Comparison of ENCODE assay signal across 8 cellular contexts in the genomic region with DNA sequence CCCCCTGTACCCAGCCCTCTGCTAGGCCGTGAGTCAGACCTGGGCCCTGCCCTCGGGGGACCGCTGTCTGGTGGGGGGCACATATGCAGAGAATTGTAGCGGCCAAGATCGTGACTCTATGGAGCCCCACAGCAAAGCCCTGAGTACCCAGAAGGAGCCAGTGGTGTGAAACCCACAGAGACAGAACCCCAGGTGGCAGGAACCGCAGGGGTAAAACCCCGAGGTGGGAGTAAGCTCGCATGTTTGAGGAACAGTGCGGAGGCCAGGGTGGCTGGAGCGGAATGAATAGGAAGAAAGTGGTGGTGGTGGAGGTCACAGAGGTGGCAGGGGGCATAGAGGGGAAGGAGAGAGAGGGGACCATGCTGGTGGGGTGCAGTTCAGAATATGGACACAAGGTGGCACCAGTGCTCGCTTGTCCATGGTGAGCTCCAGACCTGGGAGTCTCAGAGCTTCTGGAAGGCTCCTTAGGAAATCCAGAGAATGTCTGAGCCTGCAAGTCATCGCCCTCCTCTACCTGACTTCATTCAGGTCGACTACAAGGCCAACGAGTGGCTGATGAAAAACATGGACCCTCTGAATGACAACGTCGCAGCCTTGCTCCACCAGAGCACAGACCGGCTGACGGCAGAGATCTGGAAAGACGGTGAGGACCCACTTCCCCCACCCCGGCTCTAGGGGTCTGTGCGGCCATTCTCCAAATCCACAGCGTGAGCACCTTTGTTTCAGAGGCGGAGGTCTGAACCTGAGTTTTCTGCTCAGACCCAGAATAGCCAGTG.
DNase-seq lines count a peak whose midpoint lies in the region; FAIRE-seq lines count a peak whose summit lies in the region.

No MANE protein-coding gene starts in this region.

- no peak for FAIRE-seq in HTR-8/SVneo (lab: Jason Lieb, UNC)

- H3K9ac ChIP-seq in BLaER1: no peak overlapping the region

- no peak overlapping the region for H3K27ac ChIP-seq in BLaER1

- DNase-seq in HTR-8/SVneo (ENCODE audit: insufficient read length, low spot score): peak; percentile 43
- peak; percentile 7 for DNase-seq in activated T-cell treated with anti-CD3 and anti-CD28 coated beads for 1 hour (ENCODE audit: low read depth)
- DNase-seq in head of caudate nucleus: peak in 29 of 42 donors; percentile 10 to 75 (median 41)
- peak in 2 of 3 experiments; percentile 8 to 25 for DNase-seq in stimulated activated CD4-positive, alpha-beta T cell treated with anti-CD3 and anti-CD28 coated beads, TNF-alpha, amount 100 ng/mL, for 24 hours (ENCODE audit: low read depth in 3 of 3)
- no peak for DNase-seq in NCI-H146 (lab: John Stamatoyannopoulos, UW)
- no peak for DNase-seq in MV-4-11 (lab: John Stamatoyannopoulos, UW)
- no peak for DNase-seq in NCI-H510A (lab: John Stamatoyannopoulos, UW)

- H4K20me1 ChIP-seq in BLaER1: no peaks in the 10 kb centered on the region

- no peaks in the 10 kb centered on the region for H3K36me3 ChIP-seq in BLaER1

- H3K4me1 ChIP-seq in BLaER1: peaks cover 28% of the 10 kb centered on the region

- peak overlapping the region; percentile 53 for H3K4me2 ChIP-seq in BLaER1

- H3K27me3 ChIP-seq in BLaER1: no peaks in the 10 kb centered on the region

- H3K9me3 ChIP-seq in BLaER1: peaks cover 34% of the 10 kb centered on the region

- H3K4me3 ChIP-seq in BLaER1: no peak overlapping the region

- intact Hi-C loops in head of caudate nucleus (cut with DNase I): no loop called here

Comparison
In these comparisons a context has a peak if more than half of its experiments do, and no peak if none do; other contexts are left out.
1. DNase-seq: peak in HTR-8/SVneo (single experiment), activated T-cell treated with anti-CD3 and anti-CD28 coated beads for 1 hour (single experiment), head of caudate nucleus (29 of 42) and stimulated activated CD4-positive, alpha-beta T cell treated with anti-CD3 and anti-CD28 coated beads, TNF-alpha, amount 100 ng/mL, for 24 hours (2 of 3); none in NCI-H146 (single experiment), MV-4-11 (single experiment) and NCI-H510A (single experiment).